ENCODE assay signal across 11 cellular contexts in the genomic region with DNA sequence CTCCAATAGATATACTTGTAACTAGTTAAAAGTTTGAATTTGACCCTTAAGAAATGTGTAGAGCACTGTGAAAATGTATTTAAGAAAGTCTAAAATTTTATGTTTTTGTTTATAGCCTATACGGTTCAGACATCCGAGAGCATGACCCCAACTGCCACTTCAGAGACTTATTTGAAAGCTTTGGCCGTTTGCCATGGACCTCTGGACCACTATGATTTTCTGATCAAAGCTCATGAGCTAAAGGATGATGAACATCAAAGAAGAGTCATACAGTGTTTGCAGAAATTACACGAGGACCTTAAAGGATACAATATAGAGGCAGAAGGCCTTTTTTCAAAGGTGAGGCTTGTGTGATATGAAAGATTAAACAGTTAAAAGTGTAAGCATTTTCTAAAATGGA.
"Had no signal": no experiment of that assay in that cellular context is flagged by ENCODE, and none has a peak within 500 bp of the region (broad histone marks: within the 10 kb centered on the region; RNA-seq: fewer than 3 reads in every experiment).

No MANE protein-coding gene starts in this region.

- FAIRE-seq: H1, H54 had no signal

- H3K4me2 ChIP-seq: GM23338 had no signal

- H3K9ac ChIP-seq: GM23248 had no signal

- H3K9me3 ChIP-seq: HAP-1 had no signal

- DNase-seq: GM23248, GOT3, H7, H9, HCEC 1CT, HFFc6 had no signal

- H3K4me3 ChIP-seq: GM23248, GM23338, HAP-1 had no signal

- H2AFZ ChIP-seq: GM23248, GM23338 had no signal

- H3K27ac ChIP-seq: GM23248 had no signal

- ATAC-seq: GM23338, HCT116 had no signal
